In the genomic region with DNA sequence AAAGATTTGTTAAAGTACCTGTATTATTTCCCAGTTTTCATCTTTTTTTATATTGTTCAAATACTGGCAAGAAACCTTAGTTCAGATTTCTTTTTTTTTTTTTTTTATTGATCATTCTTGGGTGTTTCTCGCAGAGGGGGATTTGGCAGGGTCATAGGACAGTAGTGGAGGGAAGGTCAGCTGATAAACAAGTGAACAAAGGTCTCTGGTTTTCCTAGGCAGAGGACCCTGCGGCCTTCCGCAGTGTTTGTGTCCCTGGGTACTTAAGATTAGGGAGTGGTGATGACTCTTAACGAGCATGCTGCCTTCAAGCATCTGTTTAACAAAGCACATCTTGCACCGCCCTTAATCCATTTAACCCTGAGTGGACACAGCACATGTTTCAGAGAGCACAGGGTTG, we compare ENCODE assay signal across 8 cellular contexts. TPM values are rescaled to one million over a fixed set of nuclear protein-coding genes. Genes with fewer than 3 reads are reported as not detected.
DNase-seq lines count a peak whose midpoint lies in the region; ATAC-seq and TF ChIP-seq lines count a peak whose summit lies in the region.
"Not testable (repeated sequence)": the region's sequence is repeated elsewhere in the genome, so short reads cannot be mapped to it uniquely, and the experiment has no call there.

No MANE protein-coding gene starts in this region.

- not testable (repeated sequence) for H3K36me3 ChIP-seq in Karpas-422 (ENCODE audit: insufficient read depth, low read length); fibroblast of lung (ENCODE audit: control insufficient read depth, insufficient read depth, low read length); right lobe of liver; ovary; tibial artery

- peak overlapping the region; percentile 79 for H3K9ac ChIP-seq in Karpas-422 (ENCODE audit: low read length)
- H3K9ac ChIP-seq in fibroblast of lung (ENCODE audit: insufficient read depth, low read length): peak overlapping the region; percentile 90

- H3K4me1 ChIP-seq in Karpas-422 (ENCODE audit: low read length); fibroblast of lung (ENCODE audit: control insufficient read depth, extremely low read depth, insufficient read depth, low read length); ovary (ENCODE audit: insufficient read depth): not testable (repeated sequence)
- H3K4me1 ChIP-seq in right lobe of liver: peaks cover 0 to 19% (median 7%) of the 10 kb centered on the region in 4 donors
- peaks cover 0 to 12% (median 0%) of the 10 kb centered on the region in 4 donors for H3K4me1 ChIP-seq in tibial artery

- H3K79me2 ChIP-seq in Karpas-422 (ENCODE audit: low read length); fibroblast of lung (ENCODE audit: control insufficient read depth, insufficient read depth, low read length): not testable (repeated sequence)

- not testable (repeated sequence) for H3K9me2 ChIP-seq in Karpas-422 (replicated peaks; ENCODE audit: insufficient read depth, low read length)

- POLR2A ChIA-PET in CD4-positive, alpha-beta T cell (lab: Charles Lee): interaction anchor here (1.2 to 2.4 kb wide), 8 partner anchors 14 to 1141 kb away, joined by 3 to 18 read pairs (median 6); a partner anchor contains a TSS
- POLR2A ChIA-PET in WTC11 (lab: Charles Lee): not testable (repeated sequence)

- H3K9me3 Mint-ChIP-seq in CD4-positive, alpha-beta T cell; WTC11; brain: not testable (repeated sequence)

- H3K4me3 ChIP-seq in Karpas-422 (ENCODE audit: low read length) (peak overlapping the region; percentile 70), fibroblast of lung (replicated peaks in 1 of 4; ENCODE audit: control extremely low read depth in 1 of 4, insufficient read depth in 1 of 4, low read depth in 3 of 4, low read length in 4 of 4) (peak overlapping the region; percentile 69 to 78 (median 72)), right lobe of liver (peak overlapping the region; percentile 76 to 88 (median 80)), ovary (peak overlapping the region; percentile 60), tibial artery (peak overlapping the region; percentile 73 to 93)

- intact Hi-C loops in CD4-positive, alpha-beta T cell (cut with DNase I, micrococcal nuclease); right lobe of liver (cut with DNase I); ovary (cut with DNase I); tibial artery (cut with DNase I; ENCODE audit: low total_unique reads): not testable (repeated sequence)

- peak overlapping the region; percentile 77 for H3K27ac Mint-ChIP-seq in CD4-positive, alpha-beta T cell
- H3K27ac Mint-ChIP-seq in WTC11: 0 out of 2 replicates have a peak overlapping the region, but pooled peaks have one; percentile 66
- H3K27ac Mint-ChIP-seq in brain: peak overlapping the region; percentile 47 to 92 (median 76)

- not testable (repeated sequence) for H3K9me3 ChIP-seq in CD4-positive, alpha-beta T cell (ENCODE audit: control insufficient read depth, low read length); Karpas-422 (ENCODE audit: low read length); fibroblast of lung (ENCODE audit: control insufficient read depth, insufficient read depth, low read depth, low read length); right lobe of liver; ovary; tibial artery

- TF ChIP-seq EP300 in ovary (IDR thresholded peaks at IDR 0.05): not testable (repeated sequence)

- H3K4me2 ChIP-seq in Karpas-422 (ENCODE audit: low read depth, low read length, poor library complexity, severe bottlenecking): peak overlapping the region; percentile 63
- H3K4me2 ChIP-seq in fibroblast of lung (ENCODE audit: extremely low read depth, insufficient read depth, low read length): peak overlapping the region; percentile 93

- H3K27ac ChIP-seq in CD4-positive, alpha-beta T cell (ENCODE audit: low read depth, low read length); Karpas-422 (ENCODE audit: low read length); ovary: not testable (repeated sequence)
- H3K27ac ChIP-seq in fibroblast of lung (ENCODE audit: insufficient read depth, low read length) (peak overlapping the region; percentile 89), right lobe of liver (peak overlapping the region; percentile 87 to 89 (median 87)), tibial artery (peak overlapping the region; percentile 91 to 96)

- not testable (repeated sequence) for H4K20me1 ChIP-seq in Karpas-422 (ENCODE audit: insufficient read depth, low read depth, low read length); fibroblast of lung (ENCODE audit: control insufficient read depth, extremely low read depth, insufficient read depth, low read length)

- not testable (repeated sequence) for DNase-seq in CD4-positive, alpha-beta T cell; Karpas-422; WTC11 (ENCODE audit: low spot score); fibroblast of lung (ENCODE audit: low read depth in 2 of 2); right lobe of liver; ovary; tibial artery

- H3K36me3 Mint-ChIP-seq in CD4-positive, alpha-beta T cell (ENCODE audit: low read depth); WTC11; brain: not testable (repeated sequence)

- H2AFZ ChIP-seq in Karpas-422 (ENCODE audit: low read length): peak overlapping the region; percentile 41; the same call in 1 of the 2 replicates
- not testable (repeated sequence) for H2AFZ ChIP-seq in fibroblast of lung (ENCODE audit: low read length)

- ATAC-seq in CD4-positive, alpha-beta T cell (ENCODE audit: poor library complexity); WTC11: not testable (repeated sequence)
- ATAC-seq in right lobe of liver: peak in 3 of 4 donors; percentile 14 to 31 (median 25)

- H3K27me3 ChIP-seq in CD4-positive, alpha-beta T cell (ENCODE audit: control insufficient read depth, insufficient read depth, low read length); Karpas-422 (ENCODE audit: low read length); fibroblast of lung (ENCODE audit: control insufficient read depth, insufficient read depth, low read length); right lobe of liver; ovary; tibial artery: not testable (repeated sequence)

- not testable (repeated sequence) for TF ChIP-seq POLR2A in right lobe of liver (IDR thresholded peaks at IDR 0.05); ovary (IDR thresholded peaks at IDR 0.05)

- H3K4me3 Mint-ChIP-seq in CD4-positive, alpha-beta T cell: peak overlapping the region; percentile 89
- H3K4me3 Mint-ChIP-seq in WTC11 (peak overlapping the region; percentile 82), brain (peak overlapping the region; percentile 85 to 94 (median 88))

- H3K27me3 Mint-ChIP-seq in CD4-positive, alpha-beta T cell; WTC11 (ENCODE audit: low read depth); brain: not testable (repeated sequence)

- CTCF ChIA-PET in CD4-positive, alpha-beta T cell (lab: Charles Lee): not testable (repeated sequence)
- CTCF ChIA-PET in WTC11 (lab: Charles Lee): interaction anchor here (0.7 to 2.4 kb wide), 4 partner anchors 11 to 148 kb away, joined by 3 to 19 read pairs (median 6); no protein-coding TSS in a partner anchor

- peaks cover 29% of the 10 kb centered on the region for H3K4me1 Mint-ChIP-seq in CD4-positive, alpha-beta T cell (ENCODE audit: low read depth)
- H3K4me1 Mint-ChIP-seq in WTC11 (peaks cover 25% of the 10 kb centered on the region), brain (peaks cover 23% of the 10 kb centered on the region)

- not testable (repeated sequence) for TF ChIP-seq CTCF in CD4-positive, alpha-beta T cell (IDR thresholded peaks at IDR 0.05); WTC11 (IDR thresholded peaks at IDR 0.05); brain (conservative IDR thresholded peaks at IDR 0.05); fibroblast of lung (conservative IDR thresholded peaks at IDR 0.05 in 1 of 2, IDR thresholded peaks at IDR 0.05 in 1 of 2; ENCODE audit: low read depth in 1 of 2, low read length in 2 of 2); right lobe of liver (IDR thresholded peaks at IDR 0.05); ovary (IDR thresholded peaks at IDR 0.05); tibial artery (IDR thresholded peaks at IDR 0.05)

- WGBS in right lobe of liver (ENCODE audit: insufficient coverage, low coverage, low lambda C conversion rate, missing lambda C conversion rate): 6% methylated on average over 3 of the region's 5 CpGs
- 12 to 27% (median 16%) methylated on average over 3 to 5 of the region's 5 CpGs for WGBS in ovary, 3 donors

RNA-seq across cellular contexts. Expression of a gene that starts 0.8 kb away (rescaled TPM):
- total RNA-seq in CD4-positive, alpha-beta T cell: 1 to 10 TPM; 6.2 to 7.2 TPM
- 9.7 and 11.1 TPM in 2 replicates for total RNA-seq in Karpas-422 (2014; rRNA removed; shearing (Covaris generic); ENCODE audit: low replicate concordance)
- total RNA-seq in WTC11 (2021) (21.2 to 23.7 TPM (median 22.4 TPM) in 3 replicates), fibroblast of lung (42.1 and 48.2 TPM in 2 replicates), right lobe of liver (10 to 100 TPM; 39.8 to 55.6 (median 49.1) TPM), ovary (10 to 100 TPM in 4 of 7 donors, 1 to 10 TPM in 3; 8.1 to 23.0 (median 11.0) TPM)
- polyA plus RNA-seq in brain (ENCODE audit: insufficient read depth, low read depth, low replicate concordance) (51.1 TPM), fibroblast of lung (51.1 and 51.5 TPM in 2 replicates), ovary (10 to 100 TPM; 12.0 to 27.7 TPM)
- polyA plus RNA-seq in fibroblast of lung (2012): 43.3 and 48.7 TPM in 2 replicates
- polyA minus RNA-seq in fibroblast of lung (ENCODE audit: low replicate concordance): 3.3 and 7.1 TPM in 2 replicates

RNA-seq across cellular contexts. Expression of a gene that starts 29.7 kb away (rescaled TPM):
- 100 to 1,000 TPM; 138 to 140 TPM for total RNA-seq in CD4-positive, alpha-beta T cell
- 47.5 and 89.3 TPM in 2 replicates for total RNA-seq in Karpas-422 (2014; rRNA removed; shearing (Covaris generic); ENCODE audit: low replicate concordance)
- total RNA-seq in WTC11 (2021) (196 to 221 TPM (median 201 TPM) in 3 replicates), fibroblast of lung (47.3 and 60.1 TPM in 2 replicates), right lobe of liver (10 to 100 TPM; 41.3 to 53.5 (median 43.0) TPM), ovary (10 to 100 TPM; 31.7 to 87.6 (median 81.2) TPM)
- polyA plus RNA-seq in brain (ENCODE audit: insufficient read depth, low read depth, low replicate concordance) (111 TPM), fibroblast of lung (212 and 215 TPM in 2 replicates), ovary (10 to 100 TPM; 53.1 to 91.4 TPM)
- 147 and 171 TPM in 2 replicates for polyA plus RNA-seq in fibroblast of lung (2012)
- 44.0 and 46.7 TPM in 2 replicates for polyA minus RNA-seq in fibroblast of lung (ENCODE audit: low replicate concordance)
